1 cellular context compared by ENCODE assay signal in genomic region chr7:12923971-12924370, GRCh38.
A peak's percentile ranks its signal among the peaks of the same experiment; 100 is the strongest.
TF ChIP-seq lines count a peak whose summit lies in the region.

No MANE protein-coding gene starts in this region.

TF ChIP-seq in IMR-90, 13 proteins besides CTCF, POLR2A, EP300 and RAD21:
- no peak for TF ChIP-seq FOS (IDR thresholded peaks at IDR 0.05; ENCODE audit: low read depth, low read length)
- TF ChIP-seq CEBPB (IDR thresholded peaks at IDR 0.05; ENCODE audit: low read depth, low read length), result peak; percentile 24; the same call in 1 of the 2 replicates
- TF ChIP-seq RFX5 (IDR thresholded peaks at IDR 0.05; ENCODE audit: low read depth, low read length), result no peak
